In the genomic region with DNA sequence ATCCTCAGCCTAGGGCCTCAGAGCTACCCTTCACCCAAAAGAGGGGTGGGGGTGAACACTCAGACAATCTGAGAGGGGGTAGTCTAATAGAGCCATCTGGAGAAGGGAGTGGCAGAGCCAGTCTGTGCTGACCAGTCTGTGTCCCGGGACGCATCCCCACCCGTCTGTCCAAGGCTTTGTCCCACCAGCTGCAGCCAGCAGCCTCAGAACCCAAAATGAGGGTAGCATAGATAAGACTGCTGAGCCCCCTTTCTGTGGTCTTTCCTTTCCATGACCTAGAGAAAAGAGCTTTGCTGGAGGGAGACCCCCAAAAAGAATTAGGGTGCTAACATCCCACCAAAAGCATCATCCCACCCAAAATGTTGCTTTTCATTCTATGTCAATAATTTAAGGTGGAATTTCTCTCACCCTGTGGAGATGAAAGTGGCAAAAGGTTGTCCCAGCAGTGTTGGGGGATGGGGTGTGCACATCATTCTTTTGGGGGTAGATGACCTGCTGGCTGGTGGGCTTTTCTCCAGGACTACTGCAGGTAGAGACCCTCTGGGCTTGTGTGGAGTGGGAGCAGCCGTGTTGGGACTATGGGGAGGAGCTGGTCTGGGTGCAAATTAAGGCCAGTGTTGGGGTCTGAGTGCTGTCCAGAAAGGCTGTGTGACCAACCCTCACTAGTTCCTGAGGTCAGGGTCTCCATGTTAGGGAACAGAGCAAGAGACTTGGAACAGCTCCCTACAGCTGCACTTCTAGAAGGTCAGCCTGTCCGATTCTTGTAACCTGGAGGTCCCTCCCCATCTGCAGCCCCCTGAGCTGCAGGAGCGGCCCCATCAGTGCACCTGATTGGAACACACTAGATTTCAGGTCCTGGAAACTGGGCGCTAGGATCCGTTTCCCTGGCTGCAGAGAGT, we compare ENCODE assay signal across 30 cellular contexts. TPM values are rescaled to one million over a fixed set of nuclear protein-coding genes. Genes with fewer than 3 reads are reported as not detected.
DNase-seq lines count a peak whose midpoint lies in the region; ATAC-seq, FAIRE-seq and TF ChIP-seq lines count a peak whose summit lies in the region.
"Had no signal": no experiment of that assay in that cellular context is flagged by ENCODE, and none has a peak within 500 bp of the region (broad histone marks: within the 10 kb centered on the region; RNA-seq: fewer than 3 reads in every experiment).

No MANE protein-coding gene starts in this region.

- CTCF ChIA-PET in HEK293T (lab: Yijun Ruan, JAX) = no interaction called here

- no peak for FAIRE-seq in astrocyte (lab: Jason Lieb, UNC)
- FAIRE-seq: keratinocyte had no signal

- ATAC-seq in HG02763 (IDR thresholded peaks at IDR 0.05; ENCODE audit: unreplicated experiment) (no peak), body of pancreas (no peak), HG03097 (IDR thresholded peaks at IDR 0.05; ENCODE audit: low FRiP score, unreplicated experiment) (no peak)
- ATAC-seq: left ventricle myocardium superior; Panc1; stimulated activated effector memory CD8-positive, alpha-beta T cell treated with anti-CD3 and anti-CD28 coated beads, Interleukin-12 subunit alpha, Interleukin-12 subunit beta, amount 100 ng/mL, for 72 hours had no signal

- POLR2A ChIA-PET in HEK293T (lab: Yijun Ruan, JAX) = no interaction called here

- H3K9me3 Mint-ChIP-seq in astrocyte (ENCODE audit: unreplicated experiment) = peaks cover 3% of the 10 kb centered on the region
- H3K9me3 Mint-ChIP-seq in neural crest cell = no peaks in the 10 kb centered on the region
- no peaks in the 10 kb centered on the region for H3K9me3 Mint-ChIP-seq in type B pancreatic cell
- H3K9me3 Mint-ChIP-seq: activated CD4-positive, alpha-beta memory T cell treated with anti-CD3 and anti-CD28 coated beads for 36 hours; activated T-helper 1 cell treated with anti-CD3 and anti-CD28 coated beads, Interleukin-12 subunit alpha, Interleukin-12 subunit beta, Interleukin-2, Interleukin-4 antibody, amounts not matched to agents 30 ng/mL and 10 ng/mL and 1 ng/mL, durations not matched to agents 14 hours and 24 hours and 36 hours; stimulated activated effector memory CD8-positive, alpha-beta T cell treated with anti-CD3 and anti-CD28 coated beads, Interleukin-12 subunit alpha, Interleukin-12 subunit beta, amount 100 ng/mL, for 72 hours had no signal

- H3K9me3 ChIP-seq in astrocyte (ENCODE audit: insufficient read depth, low read depth, low read length) (no peaks in the 10 kb centered on the region), body of pancreas (no peaks in the 10 kb centered on the region)
- H3K9me3 ChIP-seq: testis had no signal

- H3K36me3 ChIP-seq in astrocyte (ENCODE audit: insufficient read depth, low read length) (peaks cover 8% of the 10 kb centered on the region), body of pancreas (replicated peaks in 1 of 2; ENCODE audit: insufficient read depth in 1 of 2, low read depth in 2 of 2) (peaks cover 6 to 28% of the 10 kb centered on the region in 2 donors)

- H3K79me2 ChIP-seq in astrocyte (ENCODE audit: insufficient read depth, low read length) = no peaks in the 10 kb centered on the region

- 83 to 95% methylated on average over 8 of the region's 8 CpGs for WGBS in body of pancreas, 2 donors

- DNase-seq in astrocyte (ENCODE audit: low read depth) = no peak
- DNase-seq in head of caudate nucleus = peak in 38 of 42 donors; percentile 44 to 88 (median 75)
- DNase-seq in neural crest cell (ENCODE audit: low read depth, low spot score) = no peak
- DNase-seq in type B pancreatic cell (ENCODE audit: extremely low spot score, unreplicated experiment) = no peak
- no peak for DNase-seq in body of pancreas
- DNase-seq in HEK293T (ENCODE audit: extremely low spot score) = no peak
- DNase-seq: activated CD4-positive, alpha-beta memory T cell treated with anti-CD3 and anti-CD28 coated beads for 36 hours; activated CD4-positive, alpha-beta T cell treated with anti-CD3 and anti-CD28 coated beads for 1 hour; activated CD8-positive, alpha-beta memory T cell treated with anti-CD3 and anti-CD28 coated beads, Interleukin-2, amount 50 U/mL, for 4 hours; activated naive CD4-positive, alpha-beta T cell treated with Interleukin-2 at 50 U/mL for 16 hours; brain microvascular endothelial cell; effector CD4-positive, alpha-beta T cell; GDM1; KG1; left ventricle myocardium superior; NCI-H1105; NCI-H187; NCI-H69; SHP77 treated with DMSO at 0.1 percent for 48 hours; stimulated activated CD4-positive, alpha-beta T cell treated with anti-CD3 and anti-CD28 coated beads, Interleukin-15, amount 100 ng/mL, for 24 hours; stimulated activated CD4-positive, alpha-beta T cell treated with anti-CD3 and anti-CD28 coated beads, Interleukin-4, amount 100 ng/mL, for 4 hours; testis had no signal

- intact Hi-C loops in head of caudate nucleus (cut with DNase I) = no loop called here
- intact Hi-C loops in body of pancreas (cut with DNase I) = no loop called here

- no peak overlapping the region for H3K4me2 ChIP-seq in astrocyte (ENCODE audit: low read length)

- H3K4me1 Mint-ChIP-seq in astrocyte (ENCODE audit: low read depth, unreplicated experiment) (peaks cover 12% of the 10 kb centered on the region), neural crest cell (peaks cover 63% of the 10 kb centered on the region), type B pancreatic cell (ENCODE audit: unreplicated experiment) (peaks cover 5% of the 10 kb centered on the region)
- H3K4me1 Mint-ChIP-seq: CD14-positive monocyte had no signal

- H3K4me1 ChIP-seq in astrocyte (ENCODE audit: insufficient read depth, low read length) = no peaks in the 10 kb centered on the region
- H3K4me1 ChIP-seq in body of pancreas = no peaks in the 10 kb centered on the region
- H3K4me1 ChIP-seq: testis had no signal

- peaks cover 34% of the 10 kb centered on the region for H3K27me3 Mint-ChIP-seq in astrocyte (ENCODE audit: low read depth, unreplicated experiment)
- H3K27me3 Mint-ChIP-seq in neural crest cell (ENCODE audit: low read depth) = peaks cover 61% of the 10 kb centered on the region
- peaks cover 49% of the 10 kb centered on the region for H3K27me3 Mint-ChIP-seq in type B pancreatic cell
- H3K27me3 Mint-ChIP-seq: activated CD4-positive, alpha-beta memory T cell treated with anti-CD3 and anti-CD28 coated beads for 36 hours had no signal

- TF ChIP-seq CTCF in astrocyte (IDR thresholded peaks at IDR 0.05; ENCODE audit: insufficient read depth, low read depth, low read length) = no peak
- TF ChIP-seq CTCF in neural crest cell (conservative IDR thresholded peaks at IDR 0.05) = no peak
- TF ChIP-seq CTCF in type B pancreatic cell (conservative IDR thresholded peaks at IDR 0.05) = no peak
- no peak for TF ChIP-seq CTCF in body of pancreas (IDR thresholded peaks at IDR 0.05)

- H2AFZ ChIP-seq in astrocyte (ENCODE audit: low read depth, low read length) = no peak overlapping the region

- no peak overlapping the region for H3K27ac ChIP-seq in astrocyte (ENCODE audit: low read depth, low read length)
- H3K27ac ChIP-seq in body of pancreas = no peak overlapping the region
- H3K27ac ChIP-seq: brain microvascular endothelial cell, HL-60, testis had no signal

- H4K20me1 ChIP-seq in astrocyte (ENCODE audit: insufficient read depth, low read length) = peaks cover 66% of the 10 kb centered on the region

- no peak for TF ChIP-seq POLR2A in body of pancreas (IDR thresholded peaks at IDR 0.05)

- H3K4me3 Mint-ChIP-seq in astrocyte (ENCODE audit: unreplicated experiment) = no peak overlapping the region
- H3K4me3 Mint-ChIP-seq in neural crest cell = peak overlapping the region; percentile 94
- H3K4me3 Mint-ChIP-seq in type B pancreatic cell = peak overlapping the region; percentile 59
- H3K4me3 Mint-ChIP-seq: activated CD4-positive, alpha-beta memory T cell treated with anti-CD3 and anti-CD28 coated beads for 36 hours; activated T-helper 1 cell treated with anti-CD3 and anti-CD28 coated beads, Interleukin-12 subunit alpha, Interleukin-12 subunit beta, Interleukin-2, Interleukin-4 antibody, amounts not matched to agents 30 ng/mL and 10 ng/mL and 1 ng/mL, durations not matched to agents 14 hours and 24 hours and 36 hours; CD14-positive monocyte; stimulated activated effector memory CD8-positive, alpha-beta T cell treated with anti-CD3 and anti-CD28 coated beads, Interleukin-12 subunit alpha, Interleukin-12 subunit beta, amount 100 ng/mL, for 72 hours had no signal

- peaks cover 22% of the 10 kb centered on the region for H3K36me3 Mint-ChIP-seq in astrocyte (ENCODE audit: low read depth, unreplicated experiment)
- H3K36me3 Mint-ChIP-seq in neural crest cell (ENCODE audit: low read depth) = peaks cover 38% of the 10 kb centered on the region
- H3K36me3 Mint-ChIP-seq in type B pancreatic cell = peaks cover 15% of the 10 kb centered on the region

- no peak overlapping the region for H3K9ac ChIP-seq in astrocyte (ENCODE audit: low read length)

- H3K27ac Mint-ChIP-seq in astrocyte (ENCODE audit: unreplicated experiment) (peak overlapping the region; percentile 9), neural crest cell (ENCODE audit: unreplicated experiment) (peak overlapping the region; percentile 95), type B pancreatic cell (no peak overlapping the region)
- H3K27ac Mint-ChIP-seq: activated CD4-positive, alpha-beta memory T cell treated with anti-CD3 and anti-CD28 coated beads for 36 hours; activated T-helper 1 cell treated with anti-CD3 and anti-CD28 coated beads, Interleukin-12 subunit alpha, Interleukin-12 subunit beta, Interleukin-2, Interleukin-4 antibody, amounts not matched to agents 30 ng/mL and 10 ng/mL and 1 ng/mL, durations not matched to agents 14 hours and 24 hours and 36 hours; stimulated activated effector memory CD8-positive, alpha-beta T cell treated with anti-CD3 and anti-CD28 coated beads, Interleukin-12 subunit alpha, Interleukin-12 subunit beta, amount 100 ng/mL, for 72 hours had no signal

- peaks cover 33% of the 10 kb centered on the region for H3K27me3 ChIP-seq in astrocyte (ENCODE audit: insufficient read depth, low read length)
- H3K27me3 ChIP-seq in body of pancreas = no peaks in the 10 kb centered on the region
- H3K27me3 ChIP-seq: testis had no signal

- H3K4me3 ChIP-seq in astrocyte (ENCODE audit: insufficient read depth, low read depth, low read length) = no peak overlapping the region
- H3K4me3 ChIP-seq in body of pancreas = no peak overlapping the region
- H3K4me3 ChIP-seq: testis had no signal

TF ChIP-seq in HEK293T, 16 proteins besides CTCF, POLR2A, EP300 and RAD21:
- TF ChIP-seq SUZ12 (IDR thresholded peaks at IDR 0.05) (no peak), ARNT (IDR thresholded peaks at IDR 0.05) (no peak), FOXA1 (IDR thresholded peaks at IDR 0.05) (no peak), L3MBTL2 (conservative IDR thresholded peaks at IDR 0.05) (no peak)

RNA-seq across cellular contexts. Expression of gene URM1, which starts 19.9 kb away (rescaled TPM):
- 50.7 and 51.6 TPM in 2 replicates for total RNA-seq in astrocyte
- 69.9 and 73.2 TPM in 2 replicates for total RNA-seq in neural crest cell
- 56.1 and 60.3 TPM in 2 replicates for total RNA-seq in type B pancreatic cell (ENCODE audit: low replicate concordance)
- total RNA-seq in body of pancreas = 10 to 100 TPM; 15.6 to 23.4 TPM

RNA-seq across cellular contexts. Expression of gene CERCAM, which starts 29.6 kb away (rescaled TPM):
- total RNA-seq in astrocyte (66.1 and 99.8 TPM in 2 replicates), neural crest cell (49.7 and 56.4 TPM in 2 replicates), type B pancreatic cell (ENCODE audit: low replicate concordance) (47.3 and 60.8 TPM in 2 replicates), body of pancreas (10 to 100 TPM; 28.0 to 42.0 TPM)

RNA-seq across cellular contexts. Expression of gene SLC27A4, which starts 50.7 kb away (rescaled TPM):
- total RNA-seq in astrocyte (26.1 and 26.9 TPM in 2 replicates), neural crest cell (43.0 and 45.6 TPM in 2 replicates), type B pancreatic cell (ENCODE audit: low replicate concordance) (42.2 and 47.2 TPM in 2 replicates), body of pancreas (10 to 100 TPM; 15.0 to 17.1 TPM)

Comparison
In these comparisons a context has a peak if more than half of its experiments do, and no peak if none do; other contexts are left out.
1. DNase-seq: peak in head of caudate nucleus (38 of 42); none in astrocyte (single experiment), neural crest cell (single experiment), type B pancreatic cell (single experiment), body of pancreas (0 of 4) and HEK293T (single experiment).